ENCODE assay signal across 7 cellular contexts in the genomic region with DNA sequence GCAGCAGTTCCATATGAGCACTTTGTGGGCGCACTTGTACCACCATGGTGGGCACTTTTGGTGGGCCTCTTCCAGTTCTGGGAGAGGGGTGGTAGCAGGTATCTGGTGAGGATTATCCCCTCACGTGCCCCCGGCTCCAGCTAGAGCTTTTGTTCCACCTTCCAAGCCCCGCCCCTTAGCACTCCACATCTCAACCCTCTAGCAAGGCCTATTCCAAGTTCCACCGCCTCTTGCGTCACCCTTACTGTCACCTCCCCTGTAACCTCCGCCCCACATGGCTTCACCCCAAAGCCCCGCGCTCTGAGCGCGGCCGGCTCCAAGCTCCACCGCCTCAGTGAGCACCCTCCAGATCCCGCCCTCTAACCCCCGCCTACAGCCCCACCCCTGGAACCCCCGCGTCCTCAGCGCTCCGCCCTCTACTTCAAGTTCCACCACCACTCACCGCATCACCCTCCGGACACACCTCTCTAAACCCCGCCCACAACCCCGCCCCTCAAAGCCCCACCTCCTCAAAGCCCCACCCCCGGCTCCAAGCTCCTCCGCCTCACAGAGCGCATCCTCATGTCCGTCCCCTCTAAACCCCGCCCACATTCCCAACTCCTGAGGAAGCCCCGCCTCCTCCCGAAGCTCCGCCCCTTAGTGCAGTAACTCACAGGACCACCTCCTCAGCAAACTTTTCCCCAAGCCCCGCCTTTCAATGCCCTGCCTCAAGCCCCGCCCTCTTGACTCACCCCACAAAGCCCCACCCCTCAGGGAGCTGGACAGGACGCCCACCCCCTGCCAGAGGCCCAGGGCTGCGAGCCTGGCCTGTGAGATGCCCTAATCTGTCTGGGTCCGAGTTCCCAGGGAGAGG. TPM values are rescaled to one million over a fixed set of nuclear protein-coding genes. Genes with fewer than 3 reads are reported as not detected.
DNase-seq lines count a peak whose midpoint lies in the region; ATAC-seq and TF ChIP-seq lines count a peak whose summit lies in the region.

No MANE protein-coding gene starts in this region.

- no peaks in the 10 kb centered on the region for H3K27me3 ChIP-seq in H9 (ENCODE audit: insufficient read depth, low read length)
- H3K27me3 ChIP-seq in right atrium auricular region = no peaks in the 10 kb centered on the region
- no peaks in the 10 kb centered on the region for H3K27me3 ChIP-seq in smooth muscle cell (ENCODE audit: low read depth)

- no peak overlapping the region for H3K4ac ChIP-seq in H9 (ENCODE audit: low read depth, low read length)

- no peak overlapping the region for H3K27ac ChIP-seq in H9 (ENCODE audit: insufficient read length, low read depth, low read length)
- H3K27ac ChIP-seq in OCI-LY7 (ENCODE audit: low read depth, low read length, poor library complexity, severe bottlenecking) = no peak overlapping the region
- peak overlapping the region; percentile 70 to 74 for H3K27ac ChIP-seq in right atrium auricular region
- no peak overlapping the region for H3K27ac ChIP-seq in smooth muscle cell (ENCODE audit: low read depth)

- intact Hi-C loops in OCI-LY7 (cut with micrococcal nuclease; ENCODE audit: unreplicated experiment) = no loop called here

- H3K9me3 Mint-ChIP-seq in H9 = no peaks in the 10 kb centered on the region; a peak in 1 of 5 replicates
- H3K9me3 Mint-ChIP-seq in activated naive CD8-positive, alpha-beta T cell (ENCODE audit: low read depth) = no peaks in the 10 kb centered on the region

- no peak overlapping the region for H2AK5ac ChIP-seq in H9 (ENCODE audit: insufficient read length, low read length)

- TF ChIP-seq CTCF in H9 (conservative IDR thresholded peaks at IDR 0.05) (no peak), OCI-LY7 (conservative IDR thresholded peaks at IDR 0.05; ENCODE audit: low read length) (no peak), right atrium auricular region (IDR thresholded peaks at IDR 0.05) (no peak), smooth muscle cell (IDR thresholded peaks at IDR 0.05; ENCODE audit: borderline replicate concordance, insufficient read depth, poor library complexity, severe bottlenecking) (no peak)

- H3F3A ChIP-seq in smooth muscle cell (ENCODE audit: low read depth) = no peaks in the 10 kb centered on the region

- H3K4me1 Mint-ChIP-seq in H9 = peaks cover 21 to 26% of the 10 kb centered on the region in 2 experiments
- H3K4me1 Mint-ChIP-seq in activated naive CD8-positive, alpha-beta T cell (ENCODE audit: low read depth) = peaks cover 7% of the 10 kb centered on the region

- H3K9me2 ChIP-seq in OCI-LY7 (ENCODE audit: insufficient read depth, low read length) = no peaks in the 10 kb centered on the region

- H2BK120ac ChIP-seq in H9 (ENCODE audit: low read depth, low read length, poor library complexity, severe bottlenecking) = no peak overlapping the region

- POLR2A ChIA-PET in OCI-LY7 (lab: Charles Lee) = interaction anchor here (0.6 to 1.6 kb wide), 6 partner anchors 8 to 518 kb away, joined by 3 to 7 read pairs (median 4); partner anchors contain the start of gene ICAM2

- H3K4me1 ChIP-seq in H9 (ENCODE audit: insufficient read depth, low read length) (no peaks in the 10 kb centered on the region), OCI-LY7 (ENCODE audit: insufficient read depth, low read length, poor library complexity, severe bottlenecking) (peaks cover 21% of the 10 kb centered on the region), right atrium auricular region (peaks cover 0 to 43% of the 10 kb centered on the region in 2 donors), smooth muscle cell (ENCODE audit: low read depth) (no peaks in the 10 kb centered on the region)

- peaks cover 0 to 7% (median 4%) of the 10 kb centered on the region in 3 experiments; a peak in 3 of 7 replicates for H3K36me3 Mint-ChIP-seq in H9 (ENCODE audit: insufficient read depth in 1 of 3, low read depth in 3 of 3)
- no peaks in the 10 kb centered on the region for H3K36me3 Mint-ChIP-seq in activated naive CD8-positive, alpha-beta T cell

- no peak overlapping the region for H2BK15ac ChIP-seq in H9 (ENCODE audit: low read depth, low read length)

- H3K27ac Mint-ChIP-seq in H9 = peak overlapping the region; percentile 77 to 92 (median 79); a peak in 5 of 7 replicates
- no peak overlapping the region for H3K27ac Mint-ChIP-seq in activated naive CD8-positive, alpha-beta T cell

- H2BK12ac ChIP-seq in H9 (ENCODE audit: insufficient read length, low read depth, low read length) = no peak overlapping the region

- H4K5ac ChIP-seq in H9 (ENCODE audit: insufficient read length, low read depth, low read length) = no peak overlapping the region

- H3K9me3 ChIP-seq in H9 (ENCODE audit: control insufficient read depth, low read depth, low read length) (no peaks in the 10 kb centered on the region), OCI-LY7 (ENCODE audit: low read length) (no peaks in the 10 kb centered on the region), right atrium auricular region (no peaks in the 10 kb centered on the region), smooth muscle cell (replicated peaks; ENCODE audit: low read depth) (no peaks in the 10 kb centered on the region)

- peak overlapping the region; percentile 54 for H3K9ac ChIP-seq in H9 (ENCODE audit: extremely low read depth, insufficient read length, low read length)
- H3K9ac ChIP-seq in smooth muscle cell (ENCODE audit: low read depth) = no peak overlapping the region

- peak overlapping the region; percentile 59 for H3K18ac ChIP-seq in H9 (ENCODE audit: insufficient read length, low read depth, low read length)

- CTCF ChIA-PET in OCI-LY7 (lab: Charles Lee; ENCODE audit: unreplicated experiment) = interaction anchor here (0.5 to 1.6 kb wide), 10 partner anchors 11 to 238 kb away, joined by 3 to 9 read pairs (median 4); no protein-coding TSS in a partner anchor

- BruUV-seq in OCI-LY7 (replicated peaks; lab: Mats Ljungman, UMichigan) = no TSS peak

- H4K20me1 ChIP-seq in H9 (ENCODE audit: control insufficient read depth, insufficient read depth, insufficient read length) (no peaks in the 10 kb centered on the region), OCI-LY7 (ENCODE audit: insufficient read depth, low read length) (no peaks in the 10 kb centered on the region), smooth muscle cell (ENCODE audit: low read depth) (no peaks in the 10 kb centered on the region)

- H3K79me2 ChIP-seq in H9 (ENCODE audit: insufficient read depth, low read length) (no peaks in the 10 kb centered on the region), OCI-LY7 (ENCODE audit: insufficient read depth, low read depth, low read length) (no peaks in the 10 kb centered on the region), smooth muscle cell (ENCODE audit: low read depth) (no peaks in the 10 kb centered on the region)

- H3K27me3 Mint-ChIP-seq in H9 (ENCODE audit: low read depth) = peaks cover 4% of the 10 kb centered on the region
- no peaks in the 10 kb centered on the region for H3K27me3 Mint-ChIP-seq in activated naive CD8-positive, alpha-beta T cell

- no peak overlapping the region for H3T11ph ChIP-seq in H9 (ENCODE audit: low read length)

- H2AFZ ChIP-seq in H9 (ENCODE audit: low read length) (no peak overlapping the region), OCI-LY7 (ENCODE audit: low read length) (peak overlapping the region; percentile 18; the same call in 1 of the 2 replicates), smooth muscle cell (ENCODE audit: low read depth) (no peak overlapping the region)

- no peak overlapping the region for H3K23ac ChIP-seq in H9 (ENCODE audit: insufficient read length, low read depth, low read length)

- peaks cover 7% of the 10 kb centered on the region for H3K23me2 ChIP-seq in H9 (ENCODE audit: insufficient read length, low read depth, low read length, poor library complexity, severe bottlenecking)

- WGBS in H9 (ENCODE audit: extremely low coverage, insufficient read length, low lambda C conversion rate) = no CpG with 5 or more reads among the region's 36 CpGs
- 17% methylated on average over 13 of the region's 36 CpGs for WGBS in smooth muscle cell (ENCODE audit: low lambda C conversion rate)

- H3K14ac ChIP-seq in H9 (ENCODE audit: insufficient read depth, low read length) = 0 out of 2 replicates have a peak overlapping the region, but pooled peaks have one; percentile 1

- peak overlapping the region; percentile 73 to 82 for H3K4me3 Mint-ChIP-seq in H9
- H3K4me3 Mint-ChIP-seq in activated naive CD8-positive, alpha-beta T cell = peak overlapping the region; percentile 17

- H4K8ac ChIP-seq in H9 (replicated peaks; ENCODE audit: insufficient read length, low read depth, low read length) = no peak overlapping the region

- H3K56ac ChIP-seq in H9 (ENCODE audit: insufficient read length, low read depth, low read length) = no peak overlapping the region

- no peak overlapping the region for H4K91ac ChIP-seq in H9 (ENCODE audit: insufficient read length, low read depth, low read length)

- no peak overlapping the region for H2BK5ac ChIP-seq in H9 (ENCODE audit: insufficient read length, low read length)

- H3K4me2 ChIP-seq in H9 (ENCODE audit: insufficient read depth, insufficient read length, low read length) = peak overlapping the region; percentile 80
- peak overlapping the region; percentile 78 for H3K4me2 ChIP-seq in OCI-LY7 (ENCODE audit: low read length)
- H3K4me2 ChIP-seq in smooth muscle cell = peak overlapping the region; percentile 51

- no peaks in the 10 kb centered on the region for H3K36me3 ChIP-seq in OCI-LY7 (ENCODE audit: insufficient read depth, low read length)
- H3K36me3 ChIP-seq in right atrium auricular region = no peaks in the 10 kb centered on the region
- H3K36me3 ChIP-seq in smooth muscle cell (ENCODE audit: low read depth) = no peaks in the 10 kb centered on the region

- no peak overlapping the region for H2BK20ac ChIP-seq in H9 (ENCODE audit: low read depth, low read length, poor library complexity, severe bottlenecking)

- H3K4me3 ChIP-seq in OCI-LY7 (ENCODE audit: low read depth, low read length, poor library complexity, severe bottlenecking) (peak overlapping the region; percentile 60), right atrium auricular region (peak overlapping the region in 1 of 2 donors; percentile 23), smooth muscle cell (peak overlapping the region; percentile 20)

- no peaks in the 10 kb centered on the region for H3K79me1 ChIP-seq in H9 (ENCODE audit: insufficient read depth, low read depth, low read length, poor library complexity, severe bottlenecking)

- DNase-seq in H9 (peak; percentile 100), OCI-LY7 (ENCODE audit: low spot score) (peak; percentile 94), right atrium auricular region (ENCODE audit: low spot score) (peak; percentile 82), smooth muscle cell (lab: John Stamatoyannopoulos, UW; ENCODE audit: unreplicated experiment) (peak; percentile 56)

- no peak for ATAC-seq in HG02678 (IDR thresholded peaks at IDR 0.05; ENCODE audit: unreplicated experiment)
- ATAC-seq in HG02840 (IDR thresholded peaks at IDR 0.05; ENCODE audit: low FRiP score, unreplicated experiment) = no peak

RNA-seq across cellular contexts. Expression of gene SCN4A, which starts 11.1 kb away (rescaled TPM):
- total RNA-seq in H9 (2021) (5.0 and 5.8 TPM in 2 replicates), OCI-LY7 (2022) (9.0 and 11.9 TPM in 2 replicates), right atrium auricular region (1 to 10 TPM in 1 of 2 donors, under 1 TPM in 1; 0.74 to 2.5 TPM), smooth muscle cell (under 0.01 and 0.09 TPM in 2 replicates)
- total RNA-seq in OCI-LY7 (2014; rRNA removed; shearing (Covaris generic)) = 3.0 and 6.4 TPM in 2 replicates
- polyA plus RNA-seq in smooth muscle cell = 0.14 TPM in 1 of 2 replicates, not detected in the other

RNA-seq across cellular contexts. Expression of gene CD79B, which starts 29.4 kb away (rescaled TPM):
- total RNA-seq in H9 (2021) (0.96 and 1.4 TPM in 2 replicates), OCI-LY7 (2022) (457 and 479 TPM in 2 replicates), right atrium auricular region (1 to 10 TPM; 2.2 to 7.3 TPM), smooth muscle cell (not detected in 2 replicates)
- total RNA-seq in OCI-LY7 (2014; rRNA removed; shearing (Covaris generic)) = 743 and 751 TPM in 2 replicates
- not detected in 2 replicates for polyA plus RNA-seq in smooth muscle cell

RNA-seq across cellular contexts. Expression of gene PRR29, which starts 36.6 kb away (rescaled TPM):
- total RNA-seq in H9 (2021) (0.87 and 1.5 TPM in 2 replicates), OCI-LY7 (2022) (0.29 TPM in 1 of 2 replicates, not detected in the other), right atrium auricular region (under 1 TPM in 1 of 2 donors, not detected in 1; 0.08 TPM), smooth muscle cell (0.18 TPM in 1 of 2 replicates, not detected in the other)
- total RNA-seq in OCI-LY7 (2014; rRNA removed; shearing (Covaris generic)) = 0.16 TPM in 1 of 2 replicates, not detected in the other
- 0.34 and 0.58 TPM in 2 replicates for polyA plus RNA-seq in smooth muscle cell

RNA-seq across cellular contexts. Expression of gene GH1, which starts 42.9 kb away (rescaled TPM):
- total RNA-seq in H9 (2021) (not detected in 2 replicates), OCI-LY7 (2022) (0.96 TPM in 1 of 2 replicates, not detected in the other), right atrium auricular region (not detected), smooth muscle cell (not detected in 2 replicates)
- total RNA-seq in OCI-LY7 (2014; rRNA removed; shearing (Covaris generic)) = 0.21 and 4.3 TPM in 2 replicates
- polyA plus RNA-seq in smooth muscle cell = not detected in 2 replicates

RNA-seq across cellular contexts. Expression of gene CSHL1, which starts 50.5 kb away (rescaled TPM):
- total RNA-seq in H9 (2021) (not detected in 2 replicates), OCI-LY7 (2022) (not detected in 2 replicates), right atrium auricular region (not detected), smooth muscle cell (not detected in 2 replicates)
- total RNA-seq in OCI-LY7 (2014; rRNA removed; shearing (Covaris generic)) = not detected in 2 replicates
- not detected in 2 replicates for polyA plus RNA-seq in smooth muscle cell

Comparison
In these comparisons a context has a peak if more than half of its experiments do, and no peak if none do; other contexts are left out.
1. H3K27ac ChIP-seq: peak in right atrium auricular region (2 of 2); none in H9 (single experiment), OCI-LY7 (single experiment) and smooth muscle cell (single experiment).
2. RNA of gene CD79B, which starts 29.4 kb away (total RNA-seq): 457 to 751 TPM in OCI-LY7; 2.2 to 7.3 TPM in right atrium auricular region, 0.96 to 1.4 TPM in H9 and not detected in smooth muscle cell; every median in the first group is over 10 times any median in the second.
3. Peak in every context shown above with its lines, with median percentiles within 50 percentile points of each other: DNase-seq and H3K4me2 ChIP-seq.